ENCODE assay signal across 1 cellular context in genomic region chr4:88880501-88881226, GRCh38.
TF ChIP-seq lines count a peak whose summit lies in the region.

No MANE protein-coding gene starts in this region.

TF ChIP-seq in WTC11, 78 proteins besides CTCF, POLR2A, EP300 and RAD21 (continued from another document):
- TF ChIP-seq ZBTB43 (CRISPR knock-in tag; IDR thresholded peaks at IDR 0.05) (no peak), OVOL2 (CRISPR knock-in tag; IDR thresholded peaks at IDR 0.05; ENCODE audit: borderline replicate concordance) (no peak), EMX1 (CRISPR knock-in tag; IDR thresholded peaks at IDR 0.05) (no peak), ZNF396 (CRISPR knock-in tag; IDR thresholded peaks at IDR 0.05; ENCODE audit: borderline replicate concordance) (no peak), ETV6 (CRISPR knock-in tag; IDR thresholded peaks at IDR 0.05) (no peak), JAZF1 (CRISPR knock-in tag; IDR thresholded peaks at IDR 0.05) (no peak), CBFB (CRISPR knock-in tag; IDR thresholded peaks at IDR 0.05; ENCODE audit: low read depth) (no peak), ZNF317 (CRISPR knock-in tag; IDR thresholded peaks at IDR 0.05; ENCODE audit: borderline replicate concordance, low read depth) (no peak), ZNF138 (CRISPR knock-in tag; conservative IDR thresholded peaks at IDR 0.05) (no peak), E2F1 (CRISPR knock-in tag; IDR thresholded peaks at IDR 0.05) (no peak), SOX15 (CRISPR knock-in tag; IDR thresholded peaks at IDR 0.05) (no peak), ZSCAN18 (CRISPR knock-in tag; IDR thresholded peaks at IDR 0.05) (no peak), ESRRA (CRISPR knock-in tag; IDR thresholded peaks at IDR 0.05; ENCODE audit: borderline replicate concordance) (no peak), CREM (CRISPR knock-in tag; IDR thresholded peaks at IDR 0.05) (no peak), STAT6 (CRISPR knock-in tag; conservative IDR thresholded peaks at IDR 0.05; ENCODE audit: low read depth) (no peak)
TF ChIP-seq in WTC11: peak in this region for 0.
